Comparison of ENCODE assay signal across 8 cellular contexts in genomic region chr3:116863842-116864626, GRCh38.
DNase-seq lines count a peak whose midpoint lies in the region; ATAC-seq and TF ChIP-seq lines count a peak whose summit lies in the region.

No MANE protein-coding gene starts in this region.

- peak; percentile 35 for TF ChIP-seq CTCF in coronary artery (IDR thresholded peaks at IDR 0.05)

- DNase-seq in ELR (ENCODE audit: low read depth) (peak; percentile 61), NCI-H446 treated with DMSO at 0.1 percent for 48 hours (lab: John Stamatoyannopoulos, UW) (peak; percentile 28), coronary artery (ENCODE audit: low spot score) (no peak), memory B cell (ENCODE audit: low spot score in 2 of 2) (peak; percentile 7 to 10), immature natural killer cell (no peak)
- no peak for DNase-seq in activated CD4-positive, alpha-beta T cell treated with anti-CD3 and anti-CD28 coated beads, Interleukin-2, amount 50 U/mL, for 1 hour
- DNase-seq in activated CD8-positive, alpha-beta memory T cell treated with anti-CD3 and anti-CD28 coated beads, Interleukin-2, amount 10 ng/mL, durations not matched to agents 7 days and 5 days, result no peak

- ATAC-seq in HG02759 (IDR thresholded peaks at IDR 0.05; ENCODE audit: unreplicated experiment), result peak; percentile 57
- ATAC-seq in memory B cell (ENCODE audit: low read depth), result peak; percentile 51
- no peak for ATAC-seq in activated CD8-positive, alpha-beta memory T cell treated with anti-CD3 and anti-CD28 coated beads, Interleukin-2, amount 10 ng/mL, durations not matched to agents 7 days and 5 days

- H3K27me3 Mint-ChIP-seq in memory B cell (peaks cover 2% of the 10 kb centered on the region), immature natural killer cell (ENCODE audit: low read depth in 3 of 3) (no peaks in the 10 kb centered on the region)
- H3K27me3 Mint-ChIP-seq in activated CD8-positive, alpha-beta memory T cell treated with anti-CD3 and anti-CD28 coated beads, Interleukin-2, amount 10 ng/mL, durations not matched to agents 7 days and 5 days, result no peaks in the 10 kb centered on the region

- no peak overlapping the region for H3K4me3 Mint-ChIP-seq in memory B cell
- H3K4me3 Mint-ChIP-seq in immature natural killer cell, result no peak overlapping the region
- no peak overlapping the region for H3K4me3 Mint-ChIP-seq in activated CD8-positive, alpha-beta memory T cell treated with anti-CD3 and anti-CD28 coated beads, Interleukin-2, amount 10 ng/mL, durations not matched to agents 7 days and 5 days

- H3K27ac Mint-ChIP-seq in memory B cell, result no peak overlapping the region
- H3K27ac Mint-ChIP-seq in immature natural killer cell, result no peak overlapping the region
- no peak overlapping the region for H3K27ac Mint-ChIP-seq in activated CD8-positive, alpha-beta memory T cell treated with anti-CD3 and anti-CD28 coated beads, Interleukin-2, amount 10 ng/mL, durations not matched to agents 7 days and 5 days

- no peak overlapping the region for H3K27ac ChIP-seq in coronary artery

- H3K36me3 Mint-ChIP-seq in memory B cell, result no peaks in the 10 kb centered on the region
- no peaks in the 10 kb centered on the region for H3K36me3 Mint-ChIP-seq in immature natural killer cell
- H3K36me3 Mint-ChIP-seq in activated CD8-positive, alpha-beta memory T cell treated with anti-CD3 and anti-CD28 coated beads, Interleukin-2, amount 10 ng/mL, durations not matched to agents 7 days and 5 days, result no peaks in the 10 kb centered on the region

- CTCF ChIA-PET in activated CD8-positive, alpha-beta memory T cell treated with anti-CD3 and anti-CD28 coated beads, Interleukin-2, amount 10 ng/mL, durations not matched to agents 7 days and 5 days (lab: Charles Lee), result no interaction called here

- H3K9me3 Mint-ChIP-seq in memory B cell (no peaks in the 10 kb centered on the region), immature natural killer cell (peaks cover 0 to 4% (median 2%) of the 10 kb centered on the region in 6 donors)
- H3K9me3 Mint-ChIP-seq in activated CD8-positive, alpha-beta memory T cell treated with anti-CD3 and anti-CD28 coated beads, Interleukin-2, amount 10 ng/mL, durations not matched to agents 7 days and 5 days (ENCODE audit: low read depth), result no peaks in the 10 kb centered on the region

- peak overlapping the region; percentile 66 for H3K4me3 ChIP-seq in coronary artery

- H3K4me1 Mint-ChIP-seq in memory B cell, result no peaks in the 10 kb centered on the region
- H3K4me1 Mint-ChIP-seq in immature natural killer cell, result no peaks in the 10 kb centered on the region
- no peaks in the 10 kb centered on the region for H3K4me1 Mint-ChIP-seq in activated CD8-positive, alpha-beta memory T cell treated with anti-CD3 and anti-CD28 coated beads, Interleukin-2, amount 10 ng/mL, durations not matched to agents 7 days and 5 days

Comparison
In these comparisons a context has a peak if more than half of its experiments do, and no peak if none do; other contexts are left out.
1. DNase-seq: peak in ELR (single experiment), NCI-H446 treated with DMSO at 0.1 percent for 48 hours (single experiment) and memory B cell (2 of 2); none in coronary artery (single experiment), activated CD4-positive, alpha-beta T cell treated with anti-CD3 and anti-CD28 coated beads, Interleukin-2, amount 50 U/mL, for 1 hour (single experiment), immature natural killer cell (0 of 3) and activated CD8-positive, alpha-beta memory T cell treated with anti-CD3 and anti-CD28 coated beads, Interleukin-2, amount 10 ng/mL, durations not matched to agents 7 days and 5 days (single experiment).